Comparison of ENCODE assay signal across 8 cellular contexts in the genomic region with DNA sequence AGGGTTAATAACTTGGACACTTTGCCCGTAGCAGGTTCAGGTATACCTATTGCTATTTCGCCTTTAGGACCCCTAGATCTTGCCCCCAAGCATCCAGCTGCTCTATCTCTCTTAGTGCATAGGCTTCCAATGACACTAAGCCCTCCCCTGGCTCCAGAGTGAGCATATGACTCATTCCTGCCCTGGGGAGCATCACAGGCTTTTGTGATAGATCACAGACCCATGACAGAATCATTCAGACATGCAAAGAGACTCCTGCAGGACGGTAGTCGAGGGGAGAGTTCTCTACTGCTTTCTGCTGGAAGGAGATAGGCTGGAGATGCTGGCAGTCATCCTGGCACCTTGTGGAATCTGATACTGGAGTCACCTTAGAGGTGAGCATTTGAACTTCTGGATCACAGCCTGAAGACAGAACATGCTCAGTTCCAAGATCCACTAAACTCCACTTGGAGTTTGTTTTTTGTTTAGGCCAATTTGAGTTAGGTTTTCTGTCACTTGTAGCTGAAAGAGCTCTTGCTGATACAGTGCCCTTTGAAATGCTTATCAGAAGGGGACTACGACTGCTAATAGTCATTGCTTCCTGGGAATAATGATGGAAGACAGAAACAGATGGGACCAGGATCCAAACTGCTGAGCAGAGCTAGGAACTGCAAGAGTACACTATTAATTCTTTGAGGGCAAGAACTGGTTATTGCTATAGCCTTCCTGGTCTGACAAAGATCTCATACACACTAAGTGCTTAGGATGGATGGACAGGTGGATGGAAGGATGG. TPM values are rescaled to one million over a fixed set of nuclear protein-coding genes. Genes with fewer than 3 reads are reported as not detected.
DNase-seq lines count a peak whose midpoint lies in the region; ATAC-seq and TF ChIP-seq lines count a peak whose summit lies in the region.

No MANE protein-coding gene starts in this region.

- H3K4me1 ChIP-seq in mesodermal cell (ENCODE audit: control insufficient read depth, insufficient read depth, low read length, poor library complexity, severe bottlenecking) (peaks cover 43% of the 10 kb centered on the region), testis (peaks cover 6% of the 10 kb centered on the region)

- no peaks in the 10 kb centered on the region for H3K27me3 ChIP-seq in testis

- TF ChIP-seq CTCF in testis (IDR thresholded peaks at IDR 0.05): no peak

- DNase-seq in COR-L47 (lab: John Stamatoyannopoulos, UW): peak; percentile 32
- peak; percentile 30 for DNase-seq in GM19238 (ENCODE audit: insufficient read length, low spot score)
- peak; percentile 73 for DNase-seq in RKO (ENCODE audit: low spot score)
- DNase-seq in dermis microvascular lymphatic vessel endothelial cell (ENCODE audit: low read depth in 2 of 2): peak; percentile 63 to 70
- no peak for DNase-seq in D341Med (ENCODE audit: low spot score)
- no peak for DNase-seq in testis

- H3K4me3 ChIP-seq in mesodermal cell (ENCODE audit: extremely low read depth, insufficient read depth, low read length, poor library complexity, severe bottlenecking): no peak overlapping the region
- no peak overlapping the region for H3K4me3 ChIP-seq in testis

- no peaks in the 10 kb centered on the region for H3K9me3 ChIP-seq in mesodermal cell (ENCODE audit: control insufficient read depth, low read length)
- no peaks in the 10 kb centered on the region for H3K9me3 ChIP-seq in testis

- no peaks in the 10 kb centered on the region for H3K36me3 ChIP-seq in mesodermal cell (ENCODE audit: control insufficient read depth, insufficient read depth, low read length)
- no peaks in the 10 kb centered on the region for H3K36me3 ChIP-seq in testis (ENCODE audit: low read depth, missing control alignments)

- H3K27ac ChIP-seq in mesodermal cell (ENCODE audit: low read depth, low read length, severe bottlenecking) (peak overlapping the region; percentile 96), testis (no peak overlapping the region)

- ATAC-seq in HG03280 (IDR thresholded peaks at IDR 0.05; ENCODE audit: unreplicated experiment): peak; percentile 73

- TF ChIP-seq POLR2A in testis (IDR thresholded peaks at IDR 0.05): no peak

- intact Hi-C loops in testis (cut with DNase I; ENCODE audit: low total_unique reads): no loop called here

- WGBS in mesodermal cell (ENCODE audit: insufficient coverage in 2 of 2), 2 experiments: 6 to 7% methylated on average over 3 to 4 of the region's 5 CpGs
- WGBS in testis, 2 donors: 54 to 58% methylated on average over 5 of the region's 5 CpGs

RNA-seq across cellular contexts. Expression of a gene that starts 11.0 kb away (rescaled TPM):
- total RNA-seq in dermis microvascular lymphatic vessel endothelial cell: 16.4 and 23.9 TPM in 2 replicates
- polyA plus RNA-seq in mesodermal cell (2013, experiment 1 of 2): 11.7 TPM
- 12.3 TPM for polyA plus RNA-seq in mesodermal cell (2013, experiment 2 of 2)
- 10 to 100 TPM; 18.7 to 19.9 TPM for total RNA-seq in testis
- polyA plus RNA-seq in testis (ENCODE audit: insufficient read depth, low read depth, low replicate concordance): 21.1 TPM

RNA-seq across cellular contexts. Expression of a gene that starts 24.9 kb away (rescaled TPM):
- total RNA-seq in dermis microvascular lymphatic vessel endothelial cell (19.1 and 37.3 TPM in 2 replicates), testis (1 to 10 TPM; 5.8 to 5.9 TPM)
- polyA plus RNA-seq in mesodermal cell (2013, experiment 1 of 2): 18.4 TPM
- 17.0 TPM for polyA plus RNA-seq in mesodermal cell (2013, experiment 2 of 2)
- 6.4 TPM for polyA plus RNA-seq in testis (ENCODE audit: insufficient read depth, low read depth, low replicate concordance)

RNA-seq across cellular contexts. Expression of a gene that starts 45.2 kb away (rescaled TPM):
- total RNA-seq in dermis microvascular lymphatic vessel endothelial cell: 0.13 and 0.76 TPM in 2 replicates
- 10.2 TPM for polyA plus RNA-seq in mesodermal cell (2013, experiment 1 of 2)
- polyA plus RNA-seq in mesodermal cell (2013, experiment 2 of 2): 10.0 TPM
- total RNA-seq in testis: 1 to 10 TPM; 1.2 to 1.3 TPM
- 2.0 TPM for polyA plus RNA-seq in testis (ENCODE audit: insufficient read depth, low read depth, low replicate concordance)

Comparison
In these comparisons a context has a peak if more than half of its experiments do, and no peak if none do; other contexts are left out.
1. DNase-seq: peak in COR-L47 (single experiment), GM19238 (single experiment), RKO (single experiment) and dermis microvascular lymphatic vessel endothelial cell (2 of 2); none in D341Med (single experiment) and testis (single experiment).